1 cellular context compared by ENCODE assay signal in genomic region chr13:113545455-113545930, GRCh38.
TF ChIP-seq lines count a peak whose summit lies in the region.

No MANE protein-coding gene starts in this region.

TF ChIP-seq in GM23338, 12 proteins besides CTCF, POLR2A, EP300 and RAD21 (continued from another document):
- TF ChIP-seq ZNF462 (CRISPR knock-in tag; IDR thresholded peaks at IDR 0.05) (no peak), EZH2phosphoT487 (IDR thresholded peaks at IDR 0.05; ENCODE audit: unreplicated experiment) (no peak), ZNF331 (CRISPR knock-in tag; IDR thresholded peaks at IDR 0.05; ENCODE audit: low read depth) (no peak)
